In the genomic region with DNA sequence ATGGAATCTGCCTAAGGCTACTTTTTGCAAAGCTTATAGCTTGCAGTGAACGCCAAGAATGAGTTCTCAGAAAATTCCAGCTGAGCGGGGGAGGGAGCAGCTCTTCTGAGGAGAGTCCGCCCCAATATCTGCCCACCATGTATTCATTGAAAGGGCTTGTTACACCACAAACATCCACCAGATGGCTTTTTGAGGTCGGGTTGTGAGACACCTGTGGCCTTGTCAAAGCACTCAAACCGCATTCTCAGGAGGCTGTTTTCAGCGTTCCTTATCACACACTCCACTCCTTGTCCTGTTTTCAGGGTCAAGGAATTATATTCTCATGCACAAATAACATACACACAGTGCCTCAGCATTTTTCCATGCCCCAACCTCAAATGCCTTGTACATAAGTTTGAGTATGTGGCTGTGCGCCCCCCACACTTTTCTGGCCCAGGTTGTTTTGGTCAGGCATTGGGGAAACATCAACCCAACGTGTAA, we compare ENCODE assay signal across 1 cellular context.
TF ChIP-seq lines count a peak whose summit lies in the region.

No MANE protein-coding gene starts in this region.

TF ChIP-seq in K562, 482 proteins besides CTCF, POLR2A, EP300 and RAD21 (continued from another document and continues in another):
- TF ChIP-seq ATF4 (CRISPR knock-in tag; IDR thresholded peaks at IDR 0.05) (0 out of 2 replicates have a peak, but pooled peaks have one; percentile 40), CCNT2 (IDR thresholded peaks at IDR 0.05; ENCODE audit: borderline replicate concordance, extremely low read depth, insufficient read length, low read depth, low read length) (no peak), MCM5 (IDR thresholded peaks at IDR 0.05; ENCODE audit: low read depth) (no peak), RBM39 (optimal IDR thresholded peaks at IDR 0.05; ENCODE audit: low read depth, low read length) (no peak), ZKSCAN8 (CRISPR knock-in tag; IDR thresholded peaks at IDR 0.05) (no peak), PRMT5 (CRISPR knock-in tag; IDR thresholded peaks at IDR 0.05) (no peak), ILF3 (IDR thresholded peaks at IDR 0.05; ENCODE audit: borderline replicate concordance) (no peak), FUS (optimal IDR thresholded peaks at IDR 0.05; ENCODE audit: low read depth, low read length) (no peak), ELF2 (CRISPR knock-in tag; IDR thresholded peaks at IDR 0.05) (no peak), KAT2B (IDR thresholded peaks at IDR 0.05; ENCODE audit: low read depth, low read length) (no peak), ETS1 (conservative IDR thresholded peaks at IDR 0.05; ENCODE audit: control insufficient read depth, low read depth, low read length) (no peak), ELF4 (CRISPR knock-in tag; IDR thresholded peaks at IDR 0.05) (peak; percentile 48; the same call in 1 of the 2 replicates), ZNF165 (CRISPR knock-in tag; IDR thresholded peaks at IDR 0.05; ENCODE audit: borderline replicate concordance) (no peak), SRSF7 (optimal IDR thresholded peaks at IDR 0.05; ENCODE audit: low read depth, low read length) (no peak), HCFC1 (IDR thresholded peaks at IDR 0.05; ENCODE audit: low read depth, low read length) (no peak), ZNF780A (CRISPR knock-in tag; IDR thresholded peaks at IDR 0.05) (no peak), TEAD4 (IDR thresholded peaks at IDR 0.05; ENCODE audit: low read length) (peak; percentile 92), TEAD4 (CRISPR knock-in tag; IDR thresholded peaks at IDR 0.05; ENCODE audit: borderline replicate concordance) (no peak), XRCC5 (IDR thresholded peaks at IDR 0.05; ENCODE audit: low read depth, low read length) (no peak), IRF1 (CRISPR knock-in tag; IDR thresholded peaks at IDR 0.05; ENCODE audit: borderline replicate concordance) (no peak), ZSCAN29 (IDR thresholded peaks at IDR 0.05) (no peak), NFATC3 (IDR thresholded peaks at IDR 0.05) (no peak), CREM (IDR thresholded peaks at IDR 0.05; ENCODE audit: low read depth) (peak; percentile 64), SNRNP70 (optimal IDR thresholded peaks at IDR 0.05; ENCODE audit: low read depth, low read length) (no peak), ATF3 (IDR thresholded peaks at IDR 0.05) (no peak), ATF3 (CRISPR knock-in tag; conservative IDR thresholded peaks at IDR 0.05) (no peak; the same call in 1 of the 2 replicates), ZNF274 (IDR thresholded peaks at IDR 0.05; ENCODE audit: borderline replicate concordance, low read depth, low read length) (no peak), BRCA1 (IDR thresholded peaks at IDR 0.05) (no peak), BRCA1 (CRISPR knock-in tag; IDR thresholded peaks at IDR 0.05) (no peak), NR3C1 (CRISPR knock-in tag; IDR thresholded peaks at IDR 0.05) (no peak), GTF2E2 (tag; IDR thresholded peaks at IDR 0.05) (no peak), JUND (IDR thresholded peaks at IDR 0.05; ENCODE audit: borderline replicate concordance, low read depth, low read length) (peak; percentile 62; the same call in 1 of the 2 replicates), JUND (tag; IDR thresholded peaks at IDR 0.05; ENCODE audit: borderline replicate concordance, low read depth, low read length) (peak; percentile 45; the same call in 1 of the 3 replicates), ETV1 (tag; conservative IDR thresholded peaks at IDR 0.05; ENCODE audit: low read depth) (no peak), RBM22 (IDR thresholded peaks at IDR 0.05; ENCODE audit: low read depth, low read length, poor library complexity, severe bottlenecking) (no peak), KLF16 (IDR thresholded peaks at IDR 0.05) (peak; percentile 68; the same call in 1 of the 2 replicates), YBX1 (IDR thresholded peaks at IDR 0.05) (no peak), SIN3A (IDR thresholded peaks at IDR 0.05; ENCODE audit: borderline replicate concordance in 2 of 2, control insufficient read depth in 1 of 2, low read depth in 2 of 2, low read length in 2 of 2) (no peak), SREBF2 (CRISPR knock-in tag; IDR thresholded peaks at IDR 0.05) (no peak), CBX8 (IDR thresholded peaks at IDR 0.05; ENCODE audit: borderline replicate concordance, extremely low read depth, low read depth, low read length, poor library complexity, severe bottlenecking) (no peak), NFRKB (IDR thresholded peaks at IDR 0.05; ENCODE audit: low read depth) (no peak), ZNF830 (CRISPR knock-in tag; IDR thresholded peaks at IDR 0.05) (no peak), ZNF3 (CRISPR knock-in tag; IDR thresholded peaks at IDR 0.05) (no peak), LEF1 (IDR thresholded peaks at IDR 0.05) (peak; percentile 65; the same call in 1 of the 2 replicates), KLF1 (tag; IDR thresholded peaks at IDR 0.05) (no peak), SAP30 (IDR thresholded peaks at IDR 0.05; ENCODE audit: borderline replicate concordance, insufficient read depth, low read depth, low read length, poor library complexity, severe bottlenecking) (no peak), ZNF384 (IDR thresholded peaks at IDR 0.05; ENCODE audit: low read depth, low read length) (no peak), HMG20B (CRISPR knock-in tag; IDR thresholded peaks at IDR 0.05) (no peak), TCF7 (IDR thresholded peaks at IDR 0.05; ENCODE audit: borderline replicate concordance) (peak; percentile 58; the same call in 1 of the 2 replicates), POLR2H (tag; IDR thresholded peaks at IDR 0.05; ENCODE audit: low read depth) (no peak), CBFA2T3 (IDR thresholded peaks at IDR 0.05) (peak; percentile 89), SMARCA5 (IDR thresholded peaks at IDR 0.05) (no peak), BCOR (IDR thresholded peaks at IDR 0.05) (no peak), ZNF79 (CRISPR knock-in tag; IDR thresholded peaks at IDR 0.05; ENCODE audit: low read depth) (0 out of 2 replicates have a peak, but pooled peaks have one; percentile 9), ZNF354B (CRISPR knock-in tag; IDR thresholded peaks at IDR 0.05) (no peak), PTRF (tag; IDR thresholded peaks at IDR 0.05) (no peak), FOXJ2 (tag; IDR thresholded peaks at IDR 0.05) (no peak), MXI1 (IDR thresholded peaks at IDR 0.05; ENCODE audit: low read depth, low read length) (no peak)
- TF ChIP-seq, protein P1, sequence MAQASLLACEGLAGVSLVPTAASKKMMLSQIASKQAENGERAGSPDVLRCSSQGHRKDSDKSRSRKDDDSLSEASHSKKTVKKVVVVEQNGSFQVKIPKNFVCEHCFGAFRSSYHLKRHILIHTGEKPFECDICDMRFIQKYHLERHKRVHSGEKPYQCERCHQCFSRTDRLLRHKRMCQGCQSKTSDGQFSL (CRISPR knock-in tag; IDR thresholded peaks at IDR 0.05): no peak
- TF ChIP-seq, protein P1 (tag; IDR thresholded peaks at IDR 0.05): no peak
- TF ChIP-seq, protein P2, sequence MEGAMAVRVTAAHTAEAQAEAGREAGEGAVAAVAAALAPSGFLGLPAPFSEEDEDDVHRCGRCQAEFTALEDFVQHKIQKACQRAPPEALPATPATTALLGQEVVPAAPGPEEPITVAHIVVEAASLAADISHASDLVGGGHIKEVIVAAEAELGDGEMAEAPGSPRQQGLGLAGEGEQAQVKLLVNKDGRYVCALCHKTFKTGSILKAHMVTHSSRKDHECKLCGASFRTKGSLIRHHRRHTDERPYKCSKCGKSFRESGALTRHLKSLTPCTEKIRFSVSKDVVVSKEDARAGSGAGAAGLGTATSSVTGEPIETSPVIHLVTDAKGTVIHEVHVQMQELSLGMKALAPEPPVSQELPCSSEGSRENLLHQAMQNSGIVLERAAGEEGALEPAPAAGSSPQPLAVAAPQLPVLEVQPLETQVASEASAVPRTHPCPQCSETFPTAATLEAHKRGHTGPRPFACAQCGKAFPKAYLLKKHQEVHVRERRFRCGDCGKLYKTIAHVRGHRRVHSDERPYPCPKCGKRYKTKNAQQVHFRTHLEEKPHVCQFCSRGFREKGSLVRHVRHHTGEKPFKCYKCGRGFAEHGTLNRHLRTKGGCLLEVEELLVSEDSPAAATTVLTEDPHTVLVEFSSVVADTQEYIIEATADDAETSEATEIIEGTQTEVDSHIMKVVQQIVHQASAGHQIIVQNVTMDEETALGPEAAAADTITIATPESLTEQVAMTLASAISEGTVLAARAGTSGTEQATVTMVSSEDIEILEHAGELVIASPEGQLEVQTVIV (CRISPR knock-in tag; IDR thresholded peaks at IDR 0.05; ENCODE audit: borderline replicate concordance): no peak
- TF ChIP-seq, protein P3, sequence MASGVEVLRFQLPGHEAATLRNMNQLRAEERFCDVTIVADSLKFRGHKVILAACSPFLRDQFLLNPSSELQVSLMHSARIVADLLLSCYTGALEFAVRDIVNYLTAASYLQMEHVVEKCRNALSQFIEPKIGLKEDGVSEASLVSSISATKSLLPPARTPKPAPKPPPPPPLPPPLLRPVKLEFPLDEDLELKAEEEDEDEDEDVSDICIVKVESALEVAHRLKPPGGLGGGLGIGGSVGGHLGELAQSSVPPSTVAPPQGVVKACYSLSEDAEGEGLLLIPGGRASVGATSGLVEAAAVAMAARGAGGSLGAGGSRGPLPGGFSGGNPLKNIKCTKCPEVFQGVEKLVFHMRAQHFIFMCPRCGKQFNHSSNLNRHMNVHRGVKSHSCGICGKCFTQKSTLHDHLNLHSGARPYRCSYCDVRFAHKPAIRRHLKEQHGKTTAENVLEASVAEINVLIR (CRISPR knock-in tag; IDR thresholded peaks at IDR 0.05): peak; percentile 30; the same call in 1 of the 2 replicates
- TF ChIP-seq, protein P4, sequence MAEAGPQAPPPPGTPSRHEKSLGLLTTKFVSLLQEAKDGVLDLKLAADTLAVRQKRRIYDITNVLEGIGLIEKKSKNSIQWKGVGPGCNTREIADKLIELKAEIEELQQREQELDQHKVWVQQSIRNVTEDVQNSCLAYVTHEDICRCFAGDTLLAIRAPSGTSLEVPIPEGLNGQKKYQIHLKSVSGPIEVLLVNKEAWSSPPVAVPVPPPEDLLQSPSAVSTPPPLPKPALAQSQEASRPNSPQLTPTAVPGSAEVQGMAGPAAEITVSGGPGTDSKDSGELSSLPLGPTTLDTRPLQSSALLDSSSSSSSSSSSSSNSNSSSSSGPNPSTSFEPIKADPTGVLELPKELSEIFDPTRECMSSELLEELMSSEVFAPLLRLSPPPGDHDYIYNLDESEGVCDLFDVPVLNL (CRISPR knock-in tag; IDR thresholded peaks at IDR 0.05; ENCODE audit: low read depth): no peak
- TF ChIP-seq, protein P5, sequence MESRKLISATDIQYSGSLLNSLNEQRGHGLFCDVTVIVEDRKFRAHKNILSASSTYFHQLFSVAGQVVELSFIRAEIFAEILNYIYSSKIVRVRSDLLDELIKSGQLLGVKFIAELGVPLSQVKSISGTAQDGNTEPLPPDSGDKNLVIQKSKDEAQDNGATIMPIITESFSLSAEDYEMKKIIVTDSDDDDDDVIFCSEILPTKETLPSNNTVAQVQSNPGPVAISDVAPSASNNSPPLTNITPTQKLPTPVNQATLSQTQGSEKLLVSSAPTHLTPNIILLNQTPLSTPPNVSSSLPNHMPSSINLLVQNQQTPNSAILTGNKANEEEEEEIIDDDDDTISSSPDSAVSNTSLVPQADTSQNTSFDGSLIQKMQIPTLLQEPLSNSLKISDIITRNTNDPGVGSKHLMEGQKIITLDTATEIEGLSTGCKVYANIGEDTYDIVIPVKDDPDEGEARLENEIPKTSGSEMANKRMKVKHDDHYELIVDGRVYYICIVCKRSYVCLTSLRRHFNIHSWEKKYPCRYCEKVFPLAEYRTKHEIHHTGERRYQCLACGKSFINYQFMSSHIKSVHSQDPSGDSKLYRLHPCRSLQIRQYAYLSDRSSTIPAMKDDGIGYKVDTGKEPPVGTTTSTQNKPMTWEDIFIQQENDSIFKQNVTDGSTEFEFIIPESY (CRISPR knock-in tag; IDR thresholded peaks at IDR 0.05): peak; percentile 62
- TF ChIP-seq, protein P6, sequence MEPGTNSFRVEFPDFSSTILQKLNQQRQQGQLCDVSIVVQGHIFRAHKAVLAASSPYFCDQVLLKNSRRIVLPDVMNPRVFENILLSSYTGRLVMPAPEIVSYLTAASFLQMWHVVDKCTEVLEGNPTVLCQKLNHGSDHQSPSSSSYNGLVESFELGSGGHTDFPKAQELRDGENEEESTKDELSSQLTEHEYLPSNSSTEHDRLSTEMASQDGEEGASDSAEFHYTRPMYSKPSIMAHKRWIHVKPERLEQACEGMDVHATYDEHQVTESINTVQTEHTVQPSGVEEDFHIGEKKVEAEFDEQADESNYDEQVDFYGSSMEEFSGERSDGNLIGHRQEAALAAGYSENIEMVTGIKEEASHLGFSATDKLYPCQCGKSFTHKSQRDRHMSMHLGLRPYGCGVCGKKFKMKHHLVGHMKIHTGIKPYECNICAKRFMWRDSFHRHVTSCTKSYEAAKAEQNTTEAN (CRISPR knock-in tag; IDR thresholded peaks at IDR 0.05): no peak
